In the genomic region with DNA sequence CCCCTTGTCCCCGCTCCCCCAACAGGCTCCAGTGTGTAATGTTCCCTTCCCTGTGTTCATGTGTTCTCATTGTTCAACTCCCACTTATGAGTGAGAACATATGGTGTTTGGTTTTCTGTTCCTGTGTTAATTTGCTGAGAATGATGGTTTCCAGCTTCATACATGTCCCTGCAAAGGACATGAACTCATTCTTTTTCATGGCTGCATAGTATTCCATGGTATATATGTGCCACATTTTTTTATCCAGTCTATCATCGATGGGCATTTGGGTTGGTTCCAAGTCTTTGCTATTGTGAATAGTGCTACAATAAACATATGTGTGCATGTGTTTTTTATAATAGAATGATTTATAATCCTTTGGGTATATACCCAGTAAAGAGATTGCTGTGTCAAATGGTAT, we compare ENCODE assay signal across 21 cellular contexts. TPM values are rescaled to one million over a fixed set of nuclear protein-coding genes. Genes with fewer than 3 reads are reported as not detected.
"Had no signal": no experiment of that assay in that cellular context is flagged by ENCODE, and none has a peak within 500 bp of the region (broad histone marks: within the 10 kb centered on the region; RNA-seq: fewer than 3 reads in every experiment).

No MANE protein-coding gene starts in this region.

RNA-seq across cellular contexts. Expression of gene SPINK13, which starts 6.5 kb away (rescaled TPM):
- total RNA-seq: activated naive CD4-positive, alpha-beta T cell treated with anti-CD3 and anti-CD28 coated beads for 36 hours; activated naive CD4-positive, alpha-beta T cell treated with anti-CD3 and anti-CD28 coated beads, Interleukin-2, amount 50 U/mL, for 72 hours; activated naive CD8-positive, alpha-beta T cell treated with anti-CD3 and anti-CD28 coated beads for 36 hours; activated naive CD8-positive, alpha-beta T cell treated with anti-CD3 and anti-CD28 coated beads, Interleukin-2, amount 10 ng/mL, durations not matched to agents 7 days and 5 days; activated T-cell treated with anti-CD3 and anti-CD28 coated beads, Interleukin-2, amount 50 U/mL, for 4 hours; activated T-cell treated with anti-CD3 and anti-CD28 coated beads, Interleukin-2, amount 50 U/mL, for 72 hours; activated T-helper 1 cell treated with anti-CD3 and anti-CD28 coated beads, Interleukin-12 subunit alpha, Interleukin-12 subunit beta, Interleukin-2, Interleukin-4 antibody, amounts not matched to agents 30 ng/mL and 10 ng/mL and 1 ng/mL, durations not matched to agents 14 hours and 24 hours and 36 hours; activated T-helper 17 cell treated with anti-CD3 and anti-CD28 coated beads, Interleukin-2, amount 50 U/mL, for 72 hours; activated T-helper 2 cell treated with anti-CD3 and anti-CD28 coated beads, Interferon-gamma antibody, Interleukin-2, Interleukin-4, amounts not matched to agents 10 μg/mL and 5 μg/mL and 100 μg/mL, durations not matched to agents 14 hours and 24 hours and 36 hours; aorta; ascending aorta; astrocyte; bronchial epithelial cell; cardiac muscle cell; cardiac septum; cerebellum; chondrocyte had no signal
- polyA plus RNA-seq: aorta had no signal

RNA-seq across cellular contexts. Expression of gene MARCOL, which starts 36.8 kb away (rescaled TPM):
- total RNA-seq: activated naive CD4-positive, alpha-beta T cell treated with anti-CD3 and anti-CD28 coated beads for 36 hours; activated naive CD4-positive, alpha-beta T cell treated with anti-CD3 and anti-CD28 coated beads, Interleukin-2, amount 50 U/mL, for 72 hours; activated naive CD8-positive, alpha-beta T cell treated with anti-CD3 and anti-CD28 coated beads for 36 hours; activated naive CD8-positive, alpha-beta T cell treated with anti-CD3 and anti-CD28 coated beads, Interleukin-2, amount 10 ng/mL, durations not matched to agents 7 days and 5 days; activated T-cell treated with anti-CD3 and anti-CD28 coated beads, Interleukin-2, amount 50 U/mL, for 4 hours; activated T-cell treated with anti-CD3 and anti-CD28 coated beads, Interleukin-2, amount 50 U/mL, for 72 hours; activated T-helper 1 cell treated with anti-CD3 and anti-CD28 coated beads, Interleukin-12 subunit alpha, Interleukin-12 subunit beta, Interleukin-2, Interleukin-4 antibody, amounts not matched to agents 30 ng/mL and 10 ng/mL and 1 ng/mL, durations not matched to agents 14 hours and 24 hours and 36 hours; activated T-helper 17 cell treated with anti-CD3 and anti-CD28 coated beads, Interleukin-2, amount 50 U/mL, for 72 hours; activated T-helper 2 cell treated with anti-CD3 and anti-CD28 coated beads, Interferon-gamma antibody, Interleukin-2, Interleukin-4, amounts not matched to agents 10 μg/mL and 5 μg/mL and 100 μg/mL, durations not matched to agents 14 hours and 24 hours and 36 hours; adrenal gland; aorta; ascending aorta; astrocyte; body of pancreas; breast epithelium; bronchial epithelial cell; cardiac muscle cell; cardiac septum; cerebellum; chondrocyte had no signal
- polyA plus RNA-seq: adipose tissue, adrenal gland, aorta had no signal

RNA-seq across cellular contexts. Expression of gene SPINK7, which starts 37.1 kb away (rescaled TPM):
- total RNA-seq: activated naive CD4-positive, alpha-beta T cell treated with anti-CD3 and anti-CD28 coated beads for 36 hours; activated naive CD4-positive, alpha-beta T cell treated with anti-CD3 and anti-CD28 coated beads, Interleukin-2, amount 50 U/mL, for 72 hours; activated naive CD8-positive, alpha-beta T cell treated with anti-CD3 and anti-CD28 coated beads for 36 hours; activated naive CD8-positive, alpha-beta T cell treated with anti-CD3 and anti-CD28 coated beads, Interleukin-2, amount 10 ng/mL, durations not matched to agents 7 days and 5 days; activated T-cell treated with anti-CD3 and anti-CD28 coated beads, Interleukin-2, amount 50 U/mL, for 4 hours; activated T-cell treated with anti-CD3 and anti-CD28 coated beads, Interleukin-2, amount 50 U/mL, for 72 hours; activated T-helper 1 cell treated with anti-CD3 and anti-CD28 coated beads, Interleukin-12 subunit alpha, Interleukin-12 subunit beta, Interleukin-2, Interleukin-4 antibody, amounts not matched to agents 30 ng/mL and 10 ng/mL and 1 ng/mL, durations not matched to agents 14 hours and 24 hours and 36 hours; activated T-helper 17 cell treated with anti-CD3 and anti-CD28 coated beads, Interleukin-2, amount 50 U/mL, for 72 hours; activated T-helper 2 cell treated with anti-CD3 and anti-CD28 coated beads, Interferon-gamma antibody, Interleukin-2, Interleukin-4, amounts not matched to agents 10 μg/mL and 5 μg/mL and 100 μg/mL, durations not matched to agents 14 hours and 24 hours and 36 hours; adrenal gland; aorta; ascending aorta; astrocyte; body of pancreas; breast epithelium; cardiac muscle cell; cardiac septum; cerebellum; chondrocyte had no signal
- polyA plus RNA-seq: adrenal gland, cardiac muscle cell had no signal
